In the genomic region with DNA sequence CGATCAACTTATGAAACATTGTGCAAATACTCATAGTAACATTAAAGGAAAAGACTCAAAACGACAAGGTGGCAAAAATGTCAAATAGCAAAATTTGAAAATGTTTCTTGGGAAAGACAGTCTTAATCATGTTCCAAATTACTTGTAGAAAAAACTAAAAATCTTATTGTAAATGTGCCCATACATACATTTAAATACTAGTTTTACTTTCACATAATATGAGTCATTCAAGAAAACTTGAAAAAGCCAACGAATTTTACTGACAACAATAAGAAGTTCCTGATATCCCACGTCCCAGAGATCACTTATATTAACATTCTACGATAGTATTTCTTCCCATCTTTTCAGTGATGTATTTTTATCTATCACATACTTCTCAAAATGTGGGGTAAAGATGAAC, we compare ENCODE assay signal across 18 cellular contexts.
"Had no signal": no experiment of that assay in that cellular context is flagged by ENCODE, and none has a peak within 500 bp of the region (broad histone marks: within the 10 kb centered on the region; RNA-seq: fewer than 3 reads in every experiment).

No MANE protein-coding gene starts in this region.

- DNase-seq: activated CD4-positive, alpha-beta memory T cell treated with anti-CD3 and anti-CD28 coated beads for 36 hours; activated CD8-positive, alpha-beta memory T cell treated with anti-CD3 and anti-CD28 coated beads, Interleukin-2, amount 10 ng/mL, durations not matched to agents 7 days and 5 days; activated naive CD4-positive, alpha-beta T cell treated with anti-CD3 and anti-CD28 coated beads, Interleukin-2, amount 10 ng/mL, durations not matched to agents 7 days and 5 days; amygdala; body of pancreas; caudate nucleus; colonic mucosa; kidney glomerular epithelial cell; left ventricle myocardium superior; right cardiac atrium; stimulated activated naive CD8-positive, alpha-beta T cell treated with anti-CD3 and anti-CD28 coated beads, Interleukin-15, amount 100 ng/mL, for 72 hours; testis; upper lobe of right lung had no signal

- H3K9me3 ChIP-seq: body of pancreas, colonic mucosa, esophagus muscularis mucosa, prostate gland, testis, upper lobe of right lung had no signal

- H3K36me3 Mint-ChIP-seq: activated CD4-positive, alpha-beta memory T cell treated with anti-CD3 and anti-CD28 coated beads for 36 hours; memory B cell had no signal

- H3K4me3 ChIP-seq: body of pancreas, colonic mucosa, esophagus muscularis mucosa, prostate gland, skin epidermis, testis, upper lobe of right lung had no signal

- H3K27ac ChIP-seq: body of pancreas, colonic mucosa, prostate gland, skin epidermis, testis, upper lobe of right lung had no signal

- H3K36me3 ChIP-seq: colonic mucosa, esophagus muscularis mucosa, prostate gland, upper lobe of right lung had no signal

- H3K27ac Mint-ChIP-seq: activated CD4-positive, alpha-beta memory T cell treated with anti-CD3 and anti-CD28 coated beads for 36 hours; activated CD8-positive, alpha-beta memory T cell treated with anti-CD3 and anti-CD28 coated beads, Interleukin-2, amount 10 ng/mL, durations not matched to agents 7 days and 5 days; activated naive CD4-positive, alpha-beta T cell treated with anti-CD3 and anti-CD28 coated beads, Interleukin-2, amount 10 ng/mL, durations not matched to agents 7 days and 5 days; activated T-helper 1 cell treated with anti-CD3 and anti-CD28 coated beads, Interleukin-12 subunit alpha, Interleukin-12 subunit beta, Interleukin-2, Interleukin-4 antibody, amounts not matched to agents 30 ng/mL and 10 ng/mL and 1 ng/mL, durations not matched to agents 14 hours and 24 hours and 36 hours; memory B cell; stimulated activated naive CD8-positive, alpha-beta T cell treated with anti-CD3 and anti-CD28 coated beads, Interleukin-15, amount 100 ng/mL, for 72 hours had no signal

- H3K27me3 Mint-ChIP-seq: activated CD4-positive, alpha-beta memory T cell treated with anti-CD3 and anti-CD28 coated beads for 36 hours; activated CD8-positive, alpha-beta memory T cell treated with anti-CD3 and anti-CD28 coated beads, Interleukin-2, amount 10 ng/mL, durations not matched to agents 7 days and 5 days; activated naive CD4-positive, alpha-beta T cell treated with anti-CD3 and anti-CD28 coated beads, Interleukin-2, amount 10 ng/mL, durations not matched to agents 7 days and 5 days; stimulated activated naive CD8-positive, alpha-beta T cell treated with anti-CD3 and anti-CD28 coated beads, Interleukin-15, amount 100 ng/mL, for 72 hours had no signal

- H3K4me3 Mint-ChIP-seq: activated CD4-positive, alpha-beta memory T cell treated with anti-CD3 and anti-CD28 coated beads for 36 hours; activated CD8-positive, alpha-beta memory T cell treated with anti-CD3 and anti-CD28 coated beads, Interleukin-2, amount 10 ng/mL, durations not matched to agents 7 days and 5 days; activated naive CD4-positive, alpha-beta T cell treated with anti-CD3 and anti-CD28 coated beads, Interleukin-2, amount 10 ng/mL, durations not matched to agents 7 days and 5 days; activated T-helper 1 cell treated with anti-CD3 and anti-CD28 coated beads, Interleukin-12 subunit alpha, Interleukin-12 subunit beta, Interleukin-2, Interleukin-4 antibody, amounts not matched to agents 30 ng/mL and 10 ng/mL and 1 ng/mL, durations not matched to agents 14 hours and 24 hours and 36 hours; memory B cell had no signal

- ATAC-seq: activated CD8-positive, alpha-beta memory T cell treated with anti-CD3 and anti-CD28 coated beads, Interleukin-2, amount 10 ng/mL, durations not matched to agents 7 days and 5 days; body of pancreas; left ventricle myocardium superior; right cardiac atrium; stimulated activated naive CD8-positive, alpha-beta T cell treated with anti-CD3 and anti-CD28 coated beads, Interleukin-15, amount 100 ng/mL, for 72 hours; upper lobe of right lung had no signal

- H3K9me3 Mint-ChIP-seq: activated CD4-positive, alpha-beta memory T cell treated with anti-CD3 and anti-CD28 coated beads for 36 hours; activated naive CD4-positive, alpha-beta T cell treated with anti-CD3 and anti-CD28 coated beads, Interleukin-2, amount 10 ng/mL, durations not matched to agents 7 days and 5 days; activated T-helper 1 cell treated with anti-CD3 and anti-CD28 coated beads, Interleukin-12 subunit alpha, Interleukin-12 subunit beta, Interleukin-2, Interleukin-4 antibody, amounts not matched to agents 30 ng/mL and 10 ng/mL and 1 ng/mL, durations not matched to agents 14 hours and 24 hours and 36 hours; memory B cell; stimulated activated naive CD8-positive, alpha-beta T cell treated with anti-CD3 and anti-CD28 coated beads, Interleukin-15, amount 100 ng/mL, for 72 hours had no signal

- H3K4me1 Mint-ChIP-seq: memory B cell had no signal

- H3K27me3 ChIP-seq: body of pancreas, colonic mucosa, esophagus muscularis mucosa, testis, upper lobe of right lung had no signal

- H3K4me1 ChIP-seq: colonic mucosa, testis had no signal
